ENCODE assay signal across 16 cellular contexts in the genomic region with DNA sequence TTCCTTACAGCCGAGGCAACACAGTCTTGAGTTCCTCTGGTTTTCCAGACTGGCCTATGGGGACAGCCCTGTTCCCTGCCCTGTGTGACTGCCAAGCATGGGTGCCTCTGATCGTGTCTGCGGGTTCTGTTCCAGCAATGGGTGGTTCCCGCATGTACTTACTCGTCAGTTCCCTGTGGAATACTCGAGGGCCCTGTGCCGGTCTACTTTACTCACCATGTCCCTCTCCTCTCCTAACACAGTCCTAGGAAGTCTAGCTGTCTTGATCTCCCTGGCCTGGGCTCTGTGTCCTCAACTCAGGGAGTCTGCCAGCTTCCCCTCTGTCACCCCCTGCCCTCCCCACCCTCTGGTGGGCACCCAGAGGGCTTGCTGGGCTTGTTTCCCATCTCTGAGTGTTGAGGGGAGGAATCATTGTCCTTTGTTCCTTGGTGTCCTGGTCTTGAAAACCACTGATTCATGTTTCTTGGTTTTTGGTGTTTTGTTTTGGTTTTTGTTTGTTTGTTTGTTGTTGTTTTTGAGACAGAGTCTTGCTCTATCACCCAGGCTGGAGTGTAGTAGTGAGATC. TPM values are rescaled to one million over a fixed set of nuclear protein-coding genes. Genes with fewer than 3 reads are reported as not detected.
DNase-seq lines count a peak whose midpoint lies in the region; ATAC-seq lines count a peak whose summit lies in the region.
"Had no signal": no experiment of that assay in that cellular context is flagged by ENCODE, and none has a peak within 500 bp of the region (broad histone marks: within the 10 kb centered on the region; RNA-seq: fewer than 3 reads in every experiment).

No MANE protein-coding gene starts in this region.

- peak overlapping the region; percentile 83 for H3K27ac Mint-ChIP-seq in activated T-cell treated with anti-CD3 and anti-CD28 coated beads, Interleukin-2, amount 50 U/mL, for 24 hours
- H3K27ac Mint-ChIP-seq in activated T-helper 1 cell treated with anti-CD3 and anti-CD28 coated beads, Interleukin-12 subunit alpha, Interleukin-12 subunit beta, Interleukin-2, Interleukin-4 antibody, amounts not matched to agents 30 ng/mL and 10 ng/mL and 1 ng/mL, durations not matched to agents 14 hours and 24 hours and 36 hours: peak overlapping the region; percentile 67
- peak overlapping the region; percentile 62 for H3K27ac Mint-ChIP-seq in stimulated activated naive B cell treated with anti-CD40 and anti-IgM and Interleukin-4, amounts not matched to agents 10 μg/mL and 1 μg/mL and 100 μg/mL, for 72 hours

- no peak for ATAC-seq in stimulated activated naive B cell treated with anti-CD40 and anti-IgM and Interleukin-4, amounts not matched to agents 10 μg/mL and 1 μg/mL and 100 μg/mL, for 72 hours (replicated peaks)
- ATAC-seq: activated CD4-positive, alpha-beta T cell treated with anti-CD3 and anti-CD28 coated beads for 36 hours had no signal

- H3K36me3 Mint-ChIP-seq in activated T-cell treated with anti-CD3 and anti-CD28 coated beads, Interleukin-2, amount 50 U/mL, for 24 hours (ENCODE audit: low read depth): peaks cover 86% of the 10 kb centered on the region
- H3K36me3 Mint-ChIP-seq in activated T-helper 1 cell treated with anti-CD3 and anti-CD28 coated beads, Interleukin-12 subunit alpha, Interleukin-12 subunit beta, Interleukin-2, Interleukin-4 antibody, amounts not matched to agents 30 ng/mL and 10 ng/mL and 1 ng/mL, durations not matched to agents 14 hours and 24 hours and 36 hours (ENCODE audit: low read depth): peaks cover 22% of the 10 kb centered on the region
- peaks cover 39 to 44% of the 10 kb centered on the region in 2 donors for H3K36me3 Mint-ChIP-seq in stimulated activated naive B cell treated with anti-CD40 and anti-IgM and Interleukin-4, amounts not matched to agents 10 μg/mL and 1 μg/mL and 100 μg/mL, for 72 hours

- no peaks in the 10 kb centered on the region for H3K27me3 Mint-ChIP-seq in activated T-cell treated with anti-CD3 and anti-CD28 coated beads, Interleukin-2, amount 50 U/mL, for 24 hours
- no peaks in the 10 kb centered on the region for H3K27me3 Mint-ChIP-seq in activated T-helper 1 cell treated with anti-CD3 and anti-CD28 coated beads, Interleukin-12 subunit alpha, Interleukin-12 subunit beta, Interleukin-2, Interleukin-4 antibody, amounts not matched to agents 30 ng/mL and 10 ng/mL and 1 ng/mL, durations not matched to agents 14 hours and 24 hours and 36 hours (ENCODE audit: insufficient read depth)
- no peaks in the 10 kb centered on the region for H3K27me3 Mint-ChIP-seq in stimulated activated naive B cell treated with anti-CD40 and anti-IgM and Interleukin-4, amounts not matched to agents 10 μg/mL and 1 μg/mL and 100 μg/mL, for 72 hours
- H3K27me3 Mint-ChIP-seq: activated CD4-positive, alpha-beta T cell treated with anti-CD3 and anti-CD28 coated beads for 36 hours; activated naive CD4-positive, alpha-beta T cell treated with anti-CD3 and anti-CD28 coated beads, Interleukin-2, amount 50 U/mL, for 24 hours had no signal

- H3K4me1 Mint-ChIP-seq in activated T-cell treated with anti-CD3 and anti-CD28 coated beads, Interleukin-2, amount 50 U/mL, for 24 hours (ENCODE audit: low read depth): peaks cover 19% of the 10 kb centered on the region
- H3K4me1 Mint-ChIP-seq in activated T-helper 1 cell treated with anti-CD3 and anti-CD28 coated beads, Interleukin-12 subunit alpha, Interleukin-12 subunit beta, Interleukin-2, Interleukin-4 antibody, amounts not matched to agents 30 ng/mL and 10 ng/mL and 1 ng/mL, durations not matched to agents 14 hours and 24 hours and 36 hours (ENCODE audit: low read depth): peaks cover 21% of the 10 kb centered on the region
- peaks cover 24 to 30% of the 10 kb centered on the region in 2 donors for H3K4me1 Mint-ChIP-seq in stimulated activated naive B cell treated with anti-CD40 and anti-IgM and Interleukin-4, amounts not matched to agents 10 μg/mL and 1 μg/mL and 100 μg/mL, for 72 hours

- DNase-seq in activated T-cell treated with anti-CD3 and anti-CD28 coated beads, Interleukin-2, amount 50 U/mL, for 24 hours: no peak
- DNase-seq in activated T-cell treated with anti-CD3 and anti-CD28 coated beads for 4 hours (no peak), islet precursor cell (peak; percentile 36), medulla oblongata (ENCODE audit: extremely low spot score) (no peak), NCI-H2227 treated with DMSO at 0.1 percent for 48 hours (lab: John Stamatoyannopoulos, UW) (no peak), NCI-H510A treated with DMSO at 0.1 percent for 48 hours (lab: John Stamatoyannopoulos, UW) (no peak)
- no peak for DNase-seq in activated T-helper 1 cell treated with anti-CD3 and anti-CD28 coated beads, Interleukin-12 subunit alpha, Interleukin-12 subunit beta, Interleukin-2, Interleukin-4 antibody, amounts not matched to agents 30 ng/mL and 10 ng/mL and 1 ng/mL, durations not matched to agents 14 hours and 24 hours and 36 hours (ENCODE audit: low spot score)
- DNase-seq in stimulated activated naive B cell treated with anti-CD40 and anti-IgM and Interleukin-4, amounts not matched to agents 10 μg/mL and 1 μg/mL and 100 μg/mL, for 72 hours: no peak
- DNase-seq: activated CD4-positive, alpha-beta T cell treated with anti-CD3 and anti-CD28 coated beads for 36 hours; activated CD8-positive, alpha-beta memory T cell treated with anti-CD3 and anti-CD28 coated beads, Interleukin-2, amount 50 U/mL, for 4 hours; DMS 273 treated with DMSO at 0.1 percent for 48 hours; GF-D8; NCI-H526; retina; stimulated activated CD4-positive, alpha-beta T cell treated with anti-CD3 and anti-CD28 coated beads, Interleukin-4, amount 100 ng/mL, for 4 hours had no signal

- H3K9me3 Mint-ChIP-seq in activated T-cell treated with anti-CD3 and anti-CD28 coated beads, Interleukin-2, amount 50 U/mL, for 24 hours: no peaks in the 10 kb centered on the region
- H3K9me3 Mint-ChIP-seq in activated T-helper 1 cell treated with anti-CD3 and anti-CD28 coated beads, Interleukin-12 subunit alpha, Interleukin-12 subunit beta, Interleukin-2, Interleukin-4 antibody, amounts not matched to agents 30 ng/mL and 10 ng/mL and 1 ng/mL, durations not matched to agents 14 hours and 24 hours and 36 hours: no peaks in the 10 kb centered on the region
- no peaks in the 10 kb centered on the region for H3K9me3 Mint-ChIP-seq in stimulated activated naive B cell treated with anti-CD40 and anti-IgM and Interleukin-4, amounts not matched to agents 10 μg/mL and 1 μg/mL and 100 μg/mL, for 72 hours
- H3K9me3 Mint-ChIP-seq: activated naive CD4-positive, alpha-beta T cell treated with anti-CD3 and anti-CD28 coated beads, Interleukin-2, amount 50 U/mL, for 24 hours had no signal

- H3K4me3 Mint-ChIP-seq in activated T-cell treated with anti-CD3 and anti-CD28 coated beads, Interleukin-2, amount 50 U/mL, for 24 hours: no peak overlapping the region
- no peak overlapping the region for H3K4me3 Mint-ChIP-seq in activated T-helper 1 cell treated with anti-CD3 and anti-CD28 coated beads, Interleukin-12 subunit alpha, Interleukin-12 subunit beta, Interleukin-2, Interleukin-4 antibody, amounts not matched to agents 30 ng/mL and 10 ng/mL and 1 ng/mL, durations not matched to agents 14 hours and 24 hours and 36 hours
- H3K4me3 Mint-ChIP-seq in stimulated activated naive B cell treated with anti-CD40 and anti-IgM and Interleukin-4, amounts not matched to agents 10 μg/mL and 1 μg/mL and 100 μg/mL, for 72 hours: no peak overlapping the region
- H3K4me3 Mint-ChIP-seq: activated CD4-positive, alpha-beta T cell treated with anti-CD3 and anti-CD28 coated beads for 36 hours; activated naive CD4-positive, alpha-beta T cell treated with anti-CD3 and anti-CD28 coated beads, Interleukin-2, amount 50 U/mL, for 24 hours had no signal

- intact Hi-C loops in activated T-helper 1 cell treated with anti-CD3 and anti-CD28 coated beads, Interleukin-12 subunit alpha, Interleukin-12 subunit beta, Interleukin-2, Interleukin-4 antibody, amounts not matched to agents 30 ng/mL and 10 ng/mL and 1 ng/mL, durations not matched to agents 14 hours and 24 hours and 36 hours (cut with micrococcal nuclease): no loop called here

RNA-seq across cellular contexts. Expression of a gene that starts 36.0 kb away (rescaled TPM):
- total RNA-seq in activated T-helper 1 cell treated with anti-CD3 and anti-CD28 coated beads, Interleukin-12 subunit alpha, Interleukin-12 subunit beta, Interleukin-2, Interleukin-4 antibody, amounts not matched to agents 30 ng/mL and 10 ng/mL and 1 ng/mL, durations not matched to agents 14 hours and 24 hours and 36 hours: 85.5 and 95.3 TPM in 2 replicates

RNA-seq across cellular contexts. Expression of a gene that starts 59.1 kb away (rescaled TPM):
- 11.9 and 15.1 TPM in 2 replicates for total RNA-seq in activated T-helper 1 cell treated with anti-CD3 and anti-CD28 coated beads, Interleukin-12 subunit alpha, Interleukin-12 subunit beta, Interleukin-2, Interleukin-4 antibody, amounts not matched to agents 30 ng/mL and 10 ng/mL and 1 ng/mL, durations not matched to agents 14 hours and 24 hours and 36 hours
